In genomic region chr22:35231585-35232084, GRCh38 we compare ENCODE assay signal across 8 cellular contexts. TPM values are rescaled to one million over a fixed set of nuclear protein-coding genes. Genes with fewer than 3 reads are reported as not detected.
A peak's percentile ranks its signal among the peaks of the same experiment; 100 is the strongest.
DNase-seq lines count a peak whose midpoint lies in the region; ATAC-seq and TF ChIP-seq lines count a peak whose summit lies in the region.

No MANE protein-coding gene starts in this region.

- no peaks in the 10 kb centered on the region for H3K4me1 ChIP-seq in gastrocnemius medialis

- H3K4me3 Mint-ChIP-seq in activated naive CD4-positive, alpha-beta T cell treated with anti-CD3 and anti-CD28 coated beads for 36 hours: no peak overlapping the region

- H3K36me3 ChIP-seq in gastrocnemius medialis: no peaks in the 10 kb centered on the region

- peaks cover 2% of the 10 kb centered on the region for H3K9me3 Mint-ChIP-seq in activated naive CD4-positive, alpha-beta T cell treated with anti-CD3 and anti-CD28 coated beads for 36 hours

- ATAC-seq in SK-N-SH treated with all-trans-retinoic acid at 6 μM for 48 hours: peak; percentile 93
- ATAC-seq in left cardiac atrium: peak in 1 of 2 donors; percentile 81
- ATAC-seq in gastrocnemius medialis: no peak
- ATAC-seq in GM21737 (IDR thresholded peaks at IDR 0.05; ENCODE audit: unreplicated experiment): no peak
- no peak for ATAC-seq in GM19463 (IDR thresholded peaks at IDR 0.05; ENCODE audit: unreplicated experiment)

- CTCF ChIA-PET in activated naive CD4-positive, alpha-beta T cell treated with anti-CD3 and anti-CD28 coated beads for 36 hours (lab: Charles Lee): interaction anchor here (0.9 to 1.5 kb wide), 15 partner anchors 9 to 163 kb away, joined by 3 to 12 read pairs (median 6); partner anchors contain the start of gene HMGXB4

- H3K4me3 ChIP-seq in gastrocnemius medialis: no peak overlapping the region

- DNase-seq in GM03348 (ENCODE audit: low spot score) (peak; percentile 73), NCI-H1092 (lab: John Stamatoyannopoulos, UW) (peak; percentile 72), left cardiac atrium (peak; percentile 42), gastrocnemius medialis (no peak)
- peak; percentile 85 for DNase-seq in activated naive CD4-positive, alpha-beta T cell treated with anti-CD3 and anti-CD28 coated beads for 36 hours

- peaks cover 5 to 14% (median 5%) of the 10 kb centered on the region in 3 donors for H3K27me3 ChIP-seq in gastrocnemius medialis

- peaks cover 2% of the 10 kb centered on the region for H3K4me1 Mint-ChIP-seq in activated naive CD4-positive, alpha-beta T cell treated with anti-CD3 and anti-CD28 coated beads for 36 hours (ENCODE audit: low read depth)

- no peaks in the 10 kb centered on the region for H3K9me3 ChIP-seq in gastrocnemius medialis

- peaks cover 3% of the 10 kb centered on the region for H3K27me3 Mint-ChIP-seq in activated naive CD4-positive, alpha-beta T cell treated with anti-CD3 and anti-CD28 coated beads for 36 hours (ENCODE audit: low read depth)

- H3K27ac Mint-ChIP-seq in activated naive CD4-positive, alpha-beta T cell treated with anti-CD3 and anti-CD28 coated beads for 36 hours: no peak overlapping the region

- TF ChIP-seq POLR2A in gastrocnemius medialis (IDR thresholded peaks at IDR 0.05): no peak

- no peak overlapping the region for H3K27ac ChIP-seq in gastrocnemius medialis

- H3K36me3 Mint-ChIP-seq in activated naive CD4-positive, alpha-beta T cell treated with anti-CD3 and anti-CD28 coated beads for 36 hours (ENCODE audit: low read depth): no peaks in the 10 kb centered on the region

- in situ Hi-C loops in gastrocnemius medialis (cut with MboI; ENCODE audit: low sequenced_read_pairs in 4 of 4): no loop called here

- intact Hi-C loops in activated naive CD4-positive, alpha-beta T cell treated with anti-CD3 and anti-CD28 coated beads for 36 hours (cut with micrococcal nuclease): loop anchor here (2.0 kb wide), 1 partner anchor 77 kb away; no protein-coding TSS in a partner anchor
- intact Hi-C loops in left cardiac atrium (cut with DNase I): no loop called here
- intact Hi-C loops in gastrocnemius medialis (cut with DNase I; ENCODE audit: low total_unique reads): no loop called here

- TF ChIP-seq CTCF in gastrocnemius medialis (IDR thresholded peaks at IDR 0.05 in 4 of 5, conservative IDR thresholded peaks at IDR 0.05 in 1 of 5): peak; percentile 41 to 74 (median 52)

TF ChIP-seq in SK-N-SH treated with all-trans-retinoic acid at 6 μM for 48 hours, 23 proteins besides CTCF, POLR2A, EP300 and RAD21:
- TF ChIP-seq CREB5 (CRISPR knock-in tag; IDR thresholded peaks at IDR 0.05; ENCODE audit: low read depth): no peak
- no peak for TF ChIP-seq CSDC2 (CRISPR knock-in tag; IDR thresholded peaks at IDR 0.05)
- TF ChIP-seq ARNTL (CRISPR knock-in tag; IDR thresholded peaks at IDR 0.05; ENCODE audit: borderline replicate concordance, low read depth): no peak
- TF ChIP-seq GLIS3 (CRISPR knock-in tag; IDR thresholded peaks at IDR 0.05): no peak
- no peak for TF ChIP-seq RARB (CRISPR knock-in tag; IDR thresholded peaks at IDR 0.05)
- TF ChIP-seq ZNF565 (CRISPR knock-in tag; conservative IDR thresholded peaks at IDR 0.05; ENCODE audit: low read depth): no peak
- no peak for TF ChIP-seq PPARA (CRISPR knock-in tag; IDR thresholded peaks at IDR 0.05; ENCODE audit: borderline replicate concordance)
- no peak for TF ChIP-seq TSHZ2 (CRISPR knock-in tag; IDR thresholded peaks at IDR 0.05)
- TF ChIP-seq POU6F1 (CRISPR knock-in tag; IDR thresholded peaks at IDR 0.05; ENCODE audit: borderline replicate concordance, low read depth): no peak

RNA-seq across cellular contexts. Expression of gene HMGXB4, which starts 25.7 kb away (rescaled TPM):
- total RNA-seq in activated naive CD4-positive, alpha-beta T cell treated with anti-CD3 and anti-CD28 coated beads for 36 hours: 10 to 100 TPM; 36.6 to 38.2 TPM
- 10 to 100 TPM in 1 of 2 donors, 1 to 10 TPM in 1; 8.8 to 10.3 TPM for total RNA-seq in left cardiac atrium
- 10 to 100 TPM in 3 of 4 donors, 1 to 10 TPM in 1; 8.3 to 19.2 (median 12.4) TPM for total RNA-seq in gastrocnemius medialis

Comparison
In these comparisons a context has a peak if more than half of its experiments do, and no peak if none do; other contexts are left out.
1. DNase-seq: peak in GM03348 (single experiment), NCI-H1092 (single experiment), activated naive CD4-positive, alpha-beta T cell treated with anti-CD3 and anti-CD28 coated beads for 36 hours (single experiment) and left cardiac atrium (single experiment); none in gastrocnemius medialis (0 of 2).